8 cellular contexts compared by ENCODE assay signal in genomic region chr15:45586990-45587860, GRCh38. TPM values are rescaled to one million over a fixed set of nuclear protein-coding genes. Genes with fewer than 3 reads are reported as not detected.
DNase-seq lines count a peak whose midpoint lies in the region; ATAC-seq, FAIRE-seq and TF ChIP-seq lines count a peak whose summit lies in the region.

TSS of gene BLOC1S6 (plus strand) at chr15:45587379. CDS start at chr15:45587444, 65 bp downstream.

- dilution Hi-C loops in keratinocyte (cut with MboI; ENCODE audit: extremely low pct_ligation_motif_present, low sequenced_read_pairs) = no loop called here

- H3K36me3 ChIP-seq in keratinocyte (ENCODE audit: control insufficient read depth in 2 of 2, extremely low read depth in 1 of 2, insufficient read depth in 2 of 2, low read length in 2 of 2) = no peaks in the 10 kb centered on the region

- no peaks in the 10 kb centered on the region for H3K9me1 ChIP-seq in keratinocyte (ENCODE audit: control insufficient read depth, extremely low read depth, insufficient read depth, low read length)

- peak within 1 kb of the TSS; percentile 75 for H3K4me2 ChIP-seq in keratinocyte (ENCODE audit: control insufficient read depth, extremely low read depth, insufficient read depth, low read depth, low read length)

- H3K27me3 ChIP-seq in keratinocyte (ENCODE audit: control insufficient read depth, extremely low read depth, insufficient read depth, low read length) = no peaks in the 10 kb centered on the region

- peaks cover 17% of the 10 kb centered on the region for H3K4me1 ChIP-seq in keratinocyte (ENCODE audit: control insufficient read depth, extremely low read depth, insufficient read depth, low read length)

- peaks cover 21% of the 10 kb centered on the region for H3K79me2 ChIP-seq in keratinocyte (ENCODE audit: control insufficient read depth, insufficient read depth, low read length)

- H3K4me3 ChIP-seq in keratinocyte (ENCODE audit: control insufficient read depth in 2 of 3, extremely low read depth in 1 of 3, insufficient read depth in 2 of 3, low read depth in 1 of 3, low read length in 3 of 3) = peak within 1 kb of the TSS; percentile 64 to 94 (median 68)

- no peak for TF ChIP-seq CTCF in keratinocyte (optimal IDR thresholded peaks at IDR 0.05 in 1 of 3, IDR thresholded peaks at IDR 0.05 in 1 of 3, conservative IDR thresholded peaks at IDR 0.05 in 1 of 3; ENCODE audit: extremely low read depth in 1 of 3, insufficient read depth in 2 of 3, low read length in 3 of 3)

- H4K20me1 ChIP-seq in keratinocyte (ENCODE audit: control insufficient read depth, extremely low read depth, insufficient read depth, low read length) = no peaks in the 10 kb centered on the region

- ATAC-seq in GM18909 (IDR thresholded peaks at IDR 0.05; ENCODE audit: poor library complexity, unreplicated experiment) = peak; percentile 86
- peak; percentile 87 for ATAC-seq in HG03175 (IDR thresholded peaks at IDR 0.05; ENCODE audit: unreplicated experiment)

- FAIRE-seq in keratinocyte (lab: Jason Lieb, UNC) = peak; percentile 75

- DNase-seq in AG08396 (ENCODE audit: low spot score) (peak; percentile 86), NCI-H345 treated with DMSO at 0.1 percent for 48 hours (lab: John Stamatoyannopoulos, UW; ENCODE audit: unreplicated experiment) (peak; percentile 77), cerebellar nuclear complex (lab: John Stamatoyannopoulos, UW) (peak; percentile 34 to 63), keratinocyte (ENCODE audit: low read depth, low spot score) (peak; percentile 59)
- peak; percentile 86 for DNase-seq in activated CD4-positive, CD25-positive, alpha-beta regulatory T cell treated with anti-CD3 and anti-CD28 coated beads, Interleukin-2, amount 50 U/mL, for 72 hours
- peak; percentile 68 to 78 for DNase-seq in stimulated activated CD4-positive, alpha-beta T cell treated with anti-CD3 and anti-CD28 coated beads, Interleukin-15, amount 100 ng/mL, for 1 hour (ENCODE audit: low read depth in 1 of 2, low spot score in 1 of 2)

- H3K27ac ChIP-seq in keratinocyte (ENCODE audit: control insufficient read depth, insufficient read depth, low read length) = peak within 1 kb of the TSS; percentile 99

- no peaks in the 10 kb centered on the region for H3K9me3 ChIP-seq in keratinocyte (ENCODE audit: control insufficient read depth, low read depth, low read length)

- H3K9ac ChIP-seq in keratinocyte (ENCODE audit: control insufficient read depth, extremely low read depth, insufficient read depth, low read length) = peak within 1 kb of the TSS; percentile 100

- H2AFZ ChIP-seq in keratinocyte (ENCODE audit: control insufficient read depth, low read length) = peak within 1 kb of the TSS; percentile 99

RNA-seq across cellular contexts. Expression of gene BLOC1S6, which starts in this region (rescaled TPM):
- polyA plus RNA-seq in keratinocyte = 9.4 to 15.5 TPM (median 10.9 TPM) in 3 replicates
- 34.1 TPM for polyA plus RNA-seq in keratinocyte (2011; ENCODE audit: low read depth)
- polyA plus RNA-seq in keratinocyte (2011; cell fraction: cytosol; rRNA removed) = 12.8 and 15.1 TPM in 2 replicates
- 8.5 and 9.9 TPM in 2 replicates for polyA plus RNA-seq in keratinocyte (2011; cell fraction: nucleus; rRNA removed)
- 23.4 and 23.9 TPM in 2 replicates for polyA plus RNA-seq in keratinocyte (2012; ENCODE audit: low replicate concordance)
- 4.8 to 11.2 TPM (median 10.6 TPM) in 3 replicates for polyA minus RNA-seq in keratinocyte
- polyA minus RNA-seq in keratinocyte (2011; cell fraction: cytosol; rRNA and poly(A)+ RNA removed) = 25.1 TPM
- 5.2 and 8.1 TPM in 2 replicates for polyA minus RNA-seq in keratinocyte (2011; cell fraction: nucleus; rRNA and poly(A)+ RNA removed)

Comparison
In these comparisons a context has a peak if more than half of its experiments do, and no peak if none do; other contexts are left out.
1. Peak in every context shown above with its lines: DNase-seq, ATAC-seq, H3K4me3 ChIP-seq and H3K27ac ChIP-seq.